12 cellular contexts compared by ENCODE assay signal in genomic region chr5:139642891-139643871, GRCh38. TPM values are rescaled to one million over a fixed set of nuclear protein-coding genes. Genes with fewer than 3 reads are reported as not detected.
DNase-seq lines count a peak whose midpoint lies in the region; ATAC-seq and TF ChIP-seq lines count a peak whose summit lies in the region.
"Had no signal": no experiment of that assay in that cellular context is flagged by ENCODE, and none has a peak within 500 bp of the region (broad histone marks: within the 10 kb centered on the region; RNA-seq: fewer than 3 reads in every experiment).

No MANE protein-coding gene starts in this region.

- peak overlapping the region in 1 of 10 experiments; percentile 10; a peak in 1 of 20 replicates for H3K4me3 ChIP-seq in BLaER1 treated with 17β-estradiol and CSF1 and Interleukin-3, amounts not matched to agents 10 nM and 100 nM
- no peak overlapping the region for H3K4me3 ChIP-seq in trophoblast cell (ENCODE audit: low read depth, low read length)

- H3K4me1 ChIP-seq in BLaER1 treated with 17β-estradiol and CSF1 and Interleukin-3, amounts not matched to agents 10 nM and 100 nM: peaks cover 96 to 98% (median 98%) of the 10 kb centered on the region in 10 experiments
- peaks cover 59 to 68% of the 10 kb centered on the region in 2 experiments for H3K4me1 ChIP-seq in trophoblast cell (ENCODE audit: control insufficient read depth in 1 of 2, insufficient read depth in 2 of 2, low read length in 2 of 2)

- peaks cover 0 to 13% (median 0%) of the 10 kb centered on the region in 11 experiments; a peak in 4 of 22 replicates for H3K27me3 ChIP-seq in BLaER1 treated with 17β-estradiol and CSF1 and Interleukin-3, amounts not matched to agents 10 nM and 100 nM
- H3K27me3 ChIP-seq in trophoblast cell (ENCODE audit: insufficient read depth, low read length): no peaks in the 10 kb centered on the region

- H3K36me3 ChIP-seq in BLaER1 treated with 17β-estradiol and CSF1 and Interleukin-3, amounts not matched to agents 10 nM and 100 nM: no peaks in the 10 kb centered on the region
- no peaks in the 10 kb centered on the region for H3K36me3 ChIP-seq in trophoblast cell (ENCODE audit: control insufficient read depth in 1 of 2, insufficient read depth in 2 of 2, low read length in 2 of 2)

- H4K12ac ChIP-seq in trophoblast cell (ENCODE audit: low read depth, low read length): peak overlapping the region; percentile 10

- peak; percentile 69 for ATAC-seq in esophagus mucosa
- ATAC-seq in HG03095 (IDR thresholded peaks at IDR 0.05; ENCODE audit: unreplicated experiment): no peak

- peak overlapping the region; percentile 98 for H2BK120ac ChIP-seq in trophoblast cell (ENCODE audit: insufficient read depth, low read length, poor library complexity)

- 0 out of 2 replicates have a peak, but pooled peaks have one; percentile 3 for TF ChIP-seq RAD21 in Ishikawa (IDR thresholded peaks at IDR 0.05; ENCODE audit: low read depth)

- peak overlapping the region; percentile 86 to 99 (median 95) for H3K4me2 ChIP-seq in BLaER1 treated with 17β-estradiol and CSF1 and Interleukin-3, amounts not matched to agents 10 nM and 100 nM
- H3K4me2 ChIP-seq in trophoblast cell (ENCODE audit: low read length): peak overlapping the region; percentile 32

- H2BK5ac ChIP-seq in trophoblast cell (ENCODE audit: low read depth, low read length, poor library complexity): peak overlapping the region; percentile 93

- H3K14ac ChIP-seq in trophoblast cell (ENCODE audit: low read length): peak overlapping the region; percentile 87

- H4K20me1 ChIP-seq in BLaER1 treated with 17β-estradiol and CSF1 and Interleukin-3, amounts not matched to agents 10 nM and 100 nM: peaks cover 0 to 71% (median 28%) of the 10 kb centered on the region in 11 experiments; a peak in 18 of 22 replicates

- H3K79me1 ChIP-seq in trophoblast cell (ENCODE audit: low read length): peaks cover 45% of the 10 kb centered on the region

- peaks cover 11% of the 10 kb centered on the region for H3K79me2 ChIP-seq in trophoblast cell (ENCODE audit: control insufficient read depth, insufficient read depth, low read length, poor library complexity)

- DNase-seq in trophoblast cell: no peak
- DNase-seq in Kasumi-1 (lab: John Stamatoyannopoulos, UW): no peak
- no peak for DNase-seq in medulla oblongata (ENCODE audit: extremely low spot score)
- no peak for DNase-seq in DMS153 (lab: John Stamatoyannopoulos, UW)
- DNase-seq: COR-L47, HCEC 1CT, NCI-H510A, T-helper 2 cell had no signal

- peak overlapping the region in 10 of 11 experiments; percentile 14 to 64 (median 40); a peak in 15 of 22 replicates for H3K9ac ChIP-seq in BLaER1 treated with 17β-estradiol and CSF1 and Interleukin-3, amounts not matched to agents 10 nM and 100 nM
- no peak overlapping the region for H3K9ac ChIP-seq in trophoblast cell (ENCODE audit: low read length)

- H2AFZ ChIP-seq in trophoblast cell (ENCODE audit: insufficient read depth, low read length, poor library complexity): peak overlapping the region; percentile 13

- no peaks in the 10 kb centered on the region for H3K9me3 ChIP-seq in BLaER1 treated with 17β-estradiol and CSF1 and Interleukin-3, amounts not matched to agents 10 nM and 100 nM (replicated peaks in 1 of 11)
- H3K9me3 ChIP-seq in trophoblast cell (ENCODE audit: insufficient read depth, low read depth, low read length): no peaks in the 10 kb centered on the region

- no peak overlapping the region for H3K23ac ChIP-seq in trophoblast cell (ENCODE audit: low read length)

- peak overlapping the region; percentile 82 for H2AK5ac ChIP-seq in trophoblast cell (ENCODE audit: low read length)

- no CpG with 5 or more reads among the region's 16 CpGs for WGBS in trophoblast cell (ENCODE audit: extremely low coverage, insufficient coverage, insufficient read length)

- peak overlapping the region; percentile 82 for H4K8ac ChIP-seq in trophoblast cell (ENCODE audit: low read depth, low read length)

- TF ChIP-seq EP300 in Ishikawa (IDR thresholded peaks at IDR 0.05; ENCODE audit: borderline replicate concordance): peak; percentile 85

- H3K18ac ChIP-seq in trophoblast cell (ENCODE audit: low read length): peak overlapping the region; percentile 91

- H2BK12ac ChIP-seq in trophoblast cell (ENCODE audit: low read length): peak overlapping the region; percentile 73

- peak overlapping the region; percentile 75 for H3K4ac ChIP-seq in trophoblast cell (ENCODE audit: low read depth, low read length)

- H4K91ac ChIP-seq in trophoblast cell (ENCODE audit: low read depth, low read length): peak overlapping the region; percentile 98

- H3K27ac ChIP-seq in BLaER1 treated with 17β-estradiol and CSF1 and Interleukin-3, amounts not matched to agents 10 nM and 100 nM: peak overlapping the region in 9 of 11 experiments; percentile 23 to 63 (median 52); a peak in 16 of 22 replicates
- peak overlapping the region; percentile 83 for H3K27ac ChIP-seq in trophoblast cell (ENCODE audit: low read depth, low read length)

TF ChIP-seq in Ishikawa, 13 proteins besides CTCF, POLR2A, EP300 and RAD21:
- peak; percentile 32; the same call in 1 of the 2 replicates for TF ChIP-seq MAX (IDR thresholded peaks at IDR 0.05)
- no peak; the same call in 1 of the 2 replicates for TF ChIP-seq TAF1 (IDR thresholded peaks at IDR 0.05; ENCODE audit: low read depth)
- peak; percentile 53; the same call in 1 of the 2 replicates for TF ChIP-seq TEAD4 (IDR thresholded peaks at IDR 0.05)
- peak; percentile 71 for TF ChIP-seq USF1 (IDR thresholded peaks at IDR 0.05)
- peak; percentile 80 for TF ChIP-seq NFIC (IDR thresholded peaks at IDR 0.05)
- TF ChIP-seq FOXM1 (IDR thresholded peaks at IDR 0.05; ENCODE audit: borderline replicate concordance, low read depth): peak; percentile 59; the same call in 1 of the 2 replicates
- TF ChIP-seq EGR1 (IDR thresholded peaks at IDR 0.05): no peak
- TF ChIP-seq CEBPB (IDR thresholded peaks at IDR 0.05): no peak
- TF ChIP-seq TCF12 (IDR thresholded peaks at IDR 0.05; ENCODE audit: low read depth): peak; percentile 87
- peak; percentile 91 for TF ChIP-seq ZBTB7A (IDR thresholded peaks at IDR 0.05; ENCODE audit: low read depth)

RNA-seq across cellular contexts. Expression of gene CXXC5, which starts 5.0 kb away (rescaled TPM):
- 22.6 TPM for total RNA-seq in esophagus mucosa
- polyA plus RNA-seq in trophoblast cell (2013): 101 and 105 TPM in 2 replicates
